ENCODE assay signal across 26 cellular contexts in the genomic region with DNA sequence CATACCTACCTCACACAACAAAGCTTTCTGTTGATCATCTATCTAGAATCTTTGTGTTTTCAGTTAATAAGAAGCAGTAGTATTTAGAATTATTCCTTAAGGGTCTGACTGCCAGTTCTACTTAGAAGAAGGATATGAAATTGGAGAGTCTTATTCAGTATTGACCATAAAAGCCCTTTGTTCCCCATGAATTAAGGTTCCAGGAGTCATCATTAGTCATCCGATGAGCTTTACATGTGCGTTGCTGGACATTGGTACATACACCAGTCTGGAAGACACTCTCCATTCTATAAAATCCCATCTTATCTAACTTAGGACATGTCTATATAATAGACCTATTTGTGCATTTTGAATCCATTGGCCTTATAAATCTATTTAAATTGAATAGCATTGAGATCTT. TPM values are rescaled to one million over a fixed set of nuclear protein-coding genes. Genes with fewer than 3 reads are reported as not detected.
DNase-seq lines count a peak whose midpoint lies in the region; ATAC-seq, FAIRE-seq and TF ChIP-seq lines count a peak whose summit lies in the region.
"Had no signal": no experiment of that assay in that cellular context is flagged by ENCODE, and none has a peak within 500 bp of the region (broad histone marks: within the 10 kb centered on the region; RNA-seq: fewer than 3 reads in every experiment).

No MANE protein-coding gene starts in this region.

- FAIRE-seq in bronchial epithelial cell (lab: Jason Lieb, UNC) = no peak
- FAIRE-seq: GM12892, small intestine had no signal

- TF ChIP-seq CTCF in bronchial epithelial cell (IDR thresholded peaks at IDR 0.05; ENCODE audit: insufficient read depth, low read length, severe bottlenecking) = no peak
- TF ChIP-seq CTCF in psoas muscle (IDR thresholded peaks at IDR 0.05) = no peak
- no peak for TF ChIP-seq CTCF in spleen (IDR thresholded peaks at IDR 0.05 in 8 of 11, conservative IDR thresholded peaks at IDR 0.05 in 3 of 11)

- H3K27me3 ChIP-seq in bronchial epithelial cell (ENCODE audit: control insufficient read depth, insufficient read depth, low read length) (no peaks in the 10 kb centered on the region), psoas muscle (ENCODE audit: insufficient read depth in 3 of 3, low read length in 2 of 3) (no peaks in the 10 kb centered on the region), spleen (replicated peaks in 1 of 7) (no peaks in the 10 kb centered on the region)
- H3K27me3 ChIP-seq: BLaER1 treated with 17β-estradiol and CSF1 and Interleukin-3, amounts not matched to agents 10 nM and 100 nM; colonic mucosa; upper lobe of right lung had no signal

- no peaks in the 10 kb centered on the region for H3K4me1 ChIP-seq in psoas muscle
- H3K4me1 ChIP-seq in spleen = no peaks in the 10 kb centered on the region
- H3K4me1 ChIP-seq: BLaER1 treated with 17β-estradiol and CSF1 and Interleukin-3, amounts not matched to agents 10 nM and 100 nM; colonic mucosa; upper lobe of right lung had no signal

- no peaks in the 10 kb centered on the region for H3K4me1 Mint-ChIP-seq in activated T-cell treated with anti-CD3 and anti-CD28 coated beads, Interleukin-2, amount 50 U/mL, for 24 hours (ENCODE audit: low read depth)
- H3K4me1 Mint-ChIP-seq: activated naive CD4-positive, alpha-beta T cell treated with anti-CD3 and anti-CD28 coated beads, Interleukin-2, amount 10 ng/mL, durations not matched to agents 7 days and 5 days; IgD-negative memory B cell had no signal

- H3K9me3 ChIP-seq in psoas muscle = no peaks in the 10 kb centered on the region
- H3K9me3 ChIP-seq in spleen = no peaks in the 10 kb centered on the region
- H3K9me3 ChIP-seq: BLaER1 treated with 17β-estradiol and CSF1 and Interleukin-3, amounts not matched to agents 10 nM and 100 nM; colonic mucosa; upper lobe of right lung had no signal

- 75 to 86% (median 82%) methylated on average over 2 of the region's 2 CpGs for WGBS in psoas muscle, 3 donors
- WGBS in spleen, 5 donors = 88 to 98% (median 97%) methylated on average over 2 of the region's 2 CpGs

- H3K27me3 Mint-ChIP-seq in activated T-cell treated with anti-CD3 and anti-CD28 coated beads, Interleukin-2, amount 50 U/mL, for 24 hours = peaks cover 9% of the 10 kb centered on the region
- H3K27me3 Mint-ChIP-seq: activated CD4-positive, alpha-beta memory T cell treated with anti-CD3 and anti-CD28 coated beads for 36 hours; activated naive CD4-positive, alpha-beta T cell treated with anti-CD3 and anti-CD28 coated beads, Interleukin-2, amount 10 ng/mL, durations not matched to agents 7 days and 5 days; IgD-negative memory B cell had no signal

- H3K36me3 ChIP-seq in bronchial epithelial cell (ENCODE audit: control insufficient read depth, insufficient read depth, low read length) (no peaks in the 10 kb centered on the region), psoas muscle (ENCODE audit: insufficient read depth in 1 of 2, low read depth in 1 of 2) (peaks cover 0 to 55% of the 10 kb centered on the region in 2 donors), spleen (no peaks in the 10 kb centered on the region)
- H3K36me3 ChIP-seq: BLaER1 treated with 17β-estradiol and CSF1 and Interleukin-3, amounts not matched to agents 10 nM and 100 nM; colonic mucosa; upper lobe of right lung had no signal

- H3K4me3 ChIP-seq in bronchial epithelial cell (ENCODE audit: low read depth, low read length) = no peak overlapping the region
- H3K4me3 ChIP-seq in psoas muscle = no peak overlapping the region
- H3K4me3 ChIP-seq in spleen = no peak overlapping the region
- H3K4me3 ChIP-seq: BLaER1 treated with 17β-estradiol and CSF1 and Interleukin-3, amounts not matched to agents 10 nM and 100 nM; colonic mucosa; upper lobe of right lung had no signal

- no peak overlapping the region for H3K27ac Mint-ChIP-seq in activated T-cell treated with anti-CD3 and anti-CD28 coated beads, Interleukin-2, amount 50 U/mL, for 24 hours
- H3K27ac Mint-ChIP-seq: activated CD4-positive, alpha-beta memory T cell treated with anti-CD3 and anti-CD28 coated beads for 36 hours; activated naive CD4-positive, alpha-beta T cell treated with anti-CD3 and anti-CD28 coated beads, Interleukin-2, amount 10 ng/mL, durations not matched to agents 7 days and 5 days; H9; IgD-negative memory B cell; T-helper 1 cell treated with Interleukin-12 subunit alpha and Interleukin-12 subunit beta and Interleukin-4 antibody, amounts not matched to agents 30 μg/mL and 1 μg/mL, for 36 hours had no signal

- DNase-seq in COLO829 (ENCODE audit: low spot score) (peak; percentile 79), M059J (ENCODE audit: low read depth) (peak; percentile 83), bronchial epithelial cell (ENCODE audit: low read depth) (peak; percentile 84), iris pigment epithelial cell (ENCODE audit: low read depth) (peak; percentile 57), SW 1271 (lab: John Stamatoyannopoulos, UW) (no peak), psoas muscle (no peak), spleen (no peak)
- no peak for DNase-seq in activated T-cell treated with anti-CD3 and anti-CD28 coated beads, Interleukin-2, amount 50 U/mL, for 24 hours
- DNase-seq: activated CD4-positive, alpha-beta memory T cell treated with anti-CD3 and anti-CD28 coated beads for 36 hours; activated naive CD4-positive, alpha-beta T cell treated with anti-CD3 and anti-CD28 coated beads, Interleukin-2, amount 10 ng/mL, durations not matched to agents 7 days and 5 days; aorta; colonic mucosa; glutamatergic neuron; H9; left ventricle myocardium superior; MV-4-11; NCI-H187 treated with DMSO at 0.1 percent for 48 hours; NCI-H446 treated with DMSO at 0.1 percent for 48 hours; SIG-M5; small intestine; stimulated activated CD4-positive, alpha-beta T cell treated with anti-CD3 and anti-CD28 coated beads, Interleukin-4, amount 100 ng/mL, for 4 hours; upper lobe of right lung had no signal

- H3K9me3 Mint-ChIP-seq in activated T-cell treated with anti-CD3 and anti-CD28 coated beads, Interleukin-2, amount 50 U/mL, for 24 hours = no peaks in the 10 kb centered on the region
- H3K9me3 Mint-ChIP-seq: activated CD4-positive, alpha-beta memory T cell treated with anti-CD3 and anti-CD28 coated beads for 36 hours; activated naive CD4-positive, alpha-beta T cell treated with anti-CD3 and anti-CD28 coated beads, Interleukin-2, amount 10 ng/mL, durations not matched to agents 7 days and 5 days; T-helper 1 cell treated with Interleukin-12 subunit alpha and Interleukin-12 subunit beta and Interleukin-4 antibody, amounts not matched to agents 30 μg/mL and 1 μg/mL, for 36 hours had no signal

- H3K27ac ChIP-seq in psoas muscle (no peak overlapping the region), spleen (no peak overlapping the region)
- H3K27ac ChIP-seq: BLaER1 treated with 17β-estradiol and CSF1 and Interleukin-3, amounts not matched to agents 10 nM and 100 nM; colonic mucosa; upper lobe of right lung had no signal

- ATAC-seq in psoas muscle = no peak
- ATAC-seq: left ventricle myocardium superior, upper lobe of right lung had no signal

- H3K36me3 Mint-ChIP-seq in activated T-cell treated with anti-CD3 and anti-CD28 coated beads, Interleukin-2, amount 50 U/mL, for 24 hours (ENCODE audit: low read depth) = no peaks in the 10 kb centered on the region
- H3K36me3 Mint-ChIP-seq: activated CD4-positive, alpha-beta memory T cell treated with anti-CD3 and anti-CD28 coated beads for 36 hours; activated naive CD4-positive, alpha-beta T cell treated with anti-CD3 and anti-CD28 coated beads, Interleukin-2, amount 10 ng/mL, durations not matched to agents 7 days and 5 days; IgD-negative memory B cell had no signal

- intact Hi-C loops in psoas muscle (cut with DNase I) (no loop called here), spleen (cut with DNase I; ENCODE audit: low total_unique reads) (no loop called here)

- no peak for TF ChIP-seq POLR2A in spleen (IDR thresholded peaks at IDR 0.05)

- no peak overlapping the region for H3K4me3 Mint-ChIP-seq in activated T-cell treated with anti-CD3 and anti-CD28 coated beads, Interleukin-2, amount 50 U/mL, for 24 hours
- H3K4me3 Mint-ChIP-seq: activated CD4-positive, alpha-beta memory T cell treated with anti-CD3 and anti-CD28 coated beads for 36 hours; activated naive CD4-positive, alpha-beta T cell treated with anti-CD3 and anti-CD28 coated beads, Interleukin-2, amount 10 ng/mL, durations not matched to agents 7 days and 5 days; H9; IgD-negative memory B cell; T-helper 1 cell treated with Interleukin-12 subunit alpha and Interleukin-12 subunit beta and Interleukin-4 antibody, amounts not matched to agents 30 μg/mL and 1 μg/mL, for 36 hours had no signal

RNA-seq across cellular contexts. Expression of a gene that starts 34.4 kb away (rescaled TPM):
- 10.6 and 12.0 TPM in 2 replicates for total RNA-seq in M059J (2014; rRNA removed; shearing (Covaris generic))
- 14.2 and 16.3 TPM in 2 replicates for total RNA-seq in bronchial epithelial cell
- total RNA-seq in psoas muscle = 10 to 100 TPM; 11.5 to 22.5 (median 15.5) TPM
- polyA plus RNA-seq in psoas muscle = 1 to 10 TPM; 2.3 to 7.6 (median 2.9) TPM
- 10 to 100 TPM in 5 of 7 donors, 1 to 10 TPM in 2; 8.6 to 17.1 (median 11.8) TPM for total RNA-seq in spleen
- polyA plus RNA-seq in spleen = 1 to 10 TPM in 1 of 3 donors, under 1 TPM in 2; 0.89 to 1.5 (median 0.99) TPM
- polyA plus RNA-seq: IgD-negative memory B cell had no signal

Comparison
In these comparisons a context has a peak if more than half of its experiments do, and no peak if none do; other contexts are left out.
1. DNase-seq: peak in COLO829 (single experiment), M059J (single experiment), bronchial epithelial cell (single experiment) and iris pigment epithelial cell (single experiment); none in SW 1271 (0 of 2), activated T-cell treated with anti-CD3 and anti-CD28 coated beads, Interleukin-2, amount 50 U/mL, for 24 hours (single experiment), psoas muscle (0 of 2) and spleen (single experiment).